Comparison of ENCODE assay signal across 18 cellular contexts in the genomic region with DNA sequence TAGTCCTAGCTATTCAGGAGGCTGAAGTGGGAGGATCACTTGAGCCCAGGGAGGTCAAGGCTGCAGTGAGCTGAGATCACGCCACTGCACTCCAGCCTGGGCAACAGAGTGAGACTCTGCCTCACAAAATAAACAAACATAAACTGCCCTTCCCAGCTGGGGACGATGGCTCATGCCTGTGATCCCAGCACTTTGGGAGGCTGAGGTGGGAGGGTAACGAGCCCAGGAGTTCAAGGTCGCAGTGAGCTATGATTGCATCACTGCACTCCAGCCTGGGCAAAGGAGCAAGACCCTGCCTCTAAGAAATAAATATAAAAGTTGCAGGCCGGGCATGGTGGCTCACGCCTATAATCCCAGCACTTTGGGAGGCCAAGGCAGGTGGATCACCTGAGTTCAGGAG. TPM values are rescaled to one million over a fixed set of nuclear protein-coding genes. Genes with fewer than 3 reads are reported as not detected.
"Had no signal": no experiment of that assay in that cellular context is flagged by ENCODE, and none has a peak within 500 bp of the region (broad histone marks: within the 10 kb centered on the region; RNA-seq: fewer than 3 reads in every experiment).

No MANE protein-coding gene starts in this region.

RNA-seq across cellular contexts. Expression of gene SFN, which starts 18.7 kb away (rescaled TPM):
- total RNA-seq: fibroblast of lung, glomerular endothelial cell had no signal

RNA-seq across cellular contexts. Expression of gene NR0B2, which starts 32.2 kb away (rescaled TPM):
- total RNA-seq: activated CD4-positive, alpha-beta memory T cell treated with anti-CD3 and anti-CD28 coated beads, Interleukin-2, amount 10 ng/mL, durations not matched to agents 7 days and 5 days; activated CD4-positive, alpha-beta T cell treated with anti-CD3 and anti-CD28 coated beads for 36 hours; activated CD4-positive, alpha-beta T cell treated with anti-CD3 and anti-CD28 coated beads, Interleukin-2, amount 10 ng/mL, durations not matched to agents 24 days and 14 days; activated naive CD4-positive, alpha-beta T cell treated with anti-CD3 and anti-CD28 coated beads, Interleukin-2, amount 50 U/mL, for 72 hours; activated naive CD8-positive, alpha-beta T cell treated with anti-CD3 and anti-CD28 coated beads, Interleukin-2, amount 10 ng/mL, durations not matched to agents 7 days and 5 days; activated T-cell treated with anti-CD3 and anti-CD28 coated beads, Interleukin-2, amount 50 U/mL, for 72 hours; ascending aorta; breast epithelium; dermis microvascular lymphatic vessel endothelial cell; endothelial cell of umbilical vein; esophagus squamous epithelium; fibroblast of lung; fibroblast of villous mesenchyme; gastroesophageal sphincter; glomerular endothelial cell; T-cell; T-helper 2 cell treated with Interferon-gamma antibody and Interleukin-4, amounts not matched to agents 100 ng/mL and 5 ng/mL, for 36 hours had no signal
- polyA plus RNA-seq: endothelial cell of umbilical vein, esophagus, fibroblast of lung had no signal
